Comparison of ENCODE assay signal across 18 cellular contexts in the genomic region with DNA sequence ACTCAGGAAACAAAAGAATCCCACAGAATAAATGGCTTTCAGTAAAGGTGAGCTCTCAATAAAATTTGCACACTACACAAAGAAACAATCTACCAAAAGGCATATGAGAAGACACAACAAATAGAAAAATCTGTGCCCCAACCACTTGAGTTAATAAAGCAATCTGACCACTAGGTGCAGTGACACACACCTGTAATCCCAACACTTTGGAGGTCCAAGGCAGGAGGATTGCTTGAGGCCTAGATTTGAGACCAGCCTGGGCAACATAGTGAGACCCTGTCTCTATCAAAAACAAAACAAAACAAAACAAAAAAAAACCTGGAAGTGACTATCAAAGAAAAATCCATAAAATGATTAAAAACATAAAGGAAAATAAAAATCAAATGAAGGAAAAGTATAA. TPM values are rescaled to one million over a fixed set of nuclear protein-coding genes. Genes with fewer than 3 reads are reported as not detected.
DNase-seq lines count a peak whose midpoint lies in the region; ATAC-seq, FAIRE-seq and TF ChIP-seq lines count a peak whose summit lies in the region.
"Had no signal": no experiment of that assay in that cellular context is flagged by ENCODE, and none has a peak within 500 bp of the region (broad histone marks: within the 10 kb centered on the region; RNA-seq: fewer than 3 reads in every experiment).

No MANE protein-coding gene starts in this region.

- no peak overlapping the region for H3K4me2 ChIP-seq in H9 (ENCODE audit: insufficient read depth, insufficient read length, low read length)
- H3K4me2 ChIP-seq: BLaER1 treated with 17β-estradiol and CSF1 and Interleukin-3, amounts not matched to agents 10 nM and 100 nM had no signal

- H3K9me3 Mint-ChIP-seq in H9: peaks cover 3 to 10% of the 10 kb centered on the region in 2 experiments
- H3K9me3 Mint-ChIP-seq: HFFc6 had no signal

- no peaks in the 10 kb centered on the region for H3K27me3 ChIP-seq in H9 (ENCODE audit: insufficient read depth, low read length)
- H3K27me3 ChIP-seq: BLaER1 treated with 17β-estradiol and CSF1 and Interleukin-3, amounts not matched to agents 10 nM and 100 nM had no signal

- no peak overlapping the region for H3K27ac Mint-ChIP-seq in H9
- H3K27ac Mint-ChIP-seq: CD4-positive, CD25-positive, alpha-beta regulatory T cell; HFFc6 had no signal

- H3K27me3 Mint-ChIP-seq in H9 (ENCODE audit: low read depth): no peaks in the 10 kb centered on the region

- no peaks in the 10 kb centered on the region for H4K20me1 ChIP-seq in H9 (ENCODE audit: control insufficient read depth, insufficient read depth, insufficient read length)
- H4K20me1 ChIP-seq: BLaER1 treated with 17β-estradiol and CSF1 and Interleukin-3, amounts not matched to agents 10 nM and 100 nM had no signal

- H3T11ph ChIP-seq in H9 (ENCODE audit: low read length): no peak overlapping the region

- H2BK12ac ChIP-seq in H9 (ENCODE audit: insufficient read length, low read depth, low read length): no peak overlapping the region

- H3K56ac ChIP-seq in H9 (ENCODE audit: insufficient read length, low read depth, low read length): no peak overlapping the region

- no peak overlapping the region for H2AK5ac ChIP-seq in H9 (ENCODE audit: insufficient read length, low read length)

- no peak overlapping the region for H3K18ac ChIP-seq in H9 (ENCODE audit: insufficient read length, low read depth, low read length)

- no peaks in the 10 kb centered on the region for H3K79me1 ChIP-seq in H9 (ENCODE audit: insufficient read depth, low read depth, low read length, poor library complexity, severe bottlenecking)

- no peak overlapping the region for H2BK20ac ChIP-seq in H9 (ENCODE audit: low read depth, low read length, poor library complexity, severe bottlenecking)

- H3K4me3 Mint-ChIP-seq in H9: no peak overlapping the region
- H3K4me3 Mint-ChIP-seq: CD4-positive, CD25-positive, alpha-beta regulatory T cell; HFFc6 had no signal

- H3K4me1 ChIP-seq in H9 (ENCODE audit: insufficient read depth, low read length): no peaks in the 10 kb centered on the region
- H3K4me1 ChIP-seq: BLaER1 treated with 17β-estradiol and CSF1 and Interleukin-3, amounts not matched to agents 10 nM and 100 nM had no signal

- no peak overlapping the region for H2BK15ac ChIP-seq in H9 (ENCODE audit: low read depth, low read length)

- no peak overlapping the region for H4K91ac ChIP-seq in H9 (ENCODE audit: insufficient read length, low read depth, low read length)

- DNase-seq in H9 (no peak), epidermal melanocyte (ENCODE audit: insufficient read length, low spot score) (no peak)
- no peak for DNase-seq in activated CD4-positive, alpha-beta T cell treated with anti-CD3 and anti-CD28 coated beads, Interleukin-2, amount 50 U/mL, for 1 hour
- DNase-seq: ACHN; Calu3; CD4-positive, CD25-positive, alpha-beta regulatory T cell; DND-41; GDM1; GM23248; H7; HFFc6 had no signal

- ATAC-seq in HG03159 (IDR thresholded peaks at IDR 0.05; ENCODE audit: unreplicated experiment): no peak
- no peak for ATAC-seq in GM21447 (IDR thresholded peaks at IDR 0.05; ENCODE audit: unreplicated experiment)

- H3K27ac ChIP-seq in H9 (ENCODE audit: insufficient read length, low read depth, low read length): no peak overlapping the region
- H3K27ac ChIP-seq in VCaP: no peak overlapping the region
- H3K27ac ChIP-seq: BLaER1 treated with 17β-estradiol and CSF1 and Interleukin-3, amounts not matched to agents 10 nM and 100 nM; GM23248; HL-60 had no signal

- H3K79me2 ChIP-seq in H9 (ENCODE audit: insufficient read depth, low read length): no peaks in the 10 kb centered on the region

- no peaks in the 10 kb centered on the region for H3K9me3 ChIP-seq in H9 (ENCODE audit: control insufficient read depth, low read depth, low read length)

- peaks cover 0 to 9% of the 10 kb centered on the region in 2 experiments; a peak in 1 of 4 replicates for H3K4me1 Mint-ChIP-seq in H9

- H3K23me2 ChIP-seq in H9 (ENCODE audit: insufficient read length, low read depth, low read length, poor library complexity, severe bottlenecking): no peaks in the 10 kb centered on the region

- no peak overlapping the region for H3K14ac ChIP-seq in H9 (ENCODE audit: insufficient read depth, low read length)

- H3K9ac ChIP-seq in H9 (ENCODE audit: extremely low read depth, insufficient read length, low read length): no peak overlapping the region
- H3K9ac ChIP-seq: BLaER1 treated with 17β-estradiol and CSF1 and Interleukin-3, amounts not matched to agents 10 nM and 100 nM; GM23248 had no signal

- no peak overlapping the region for H2BK5ac ChIP-seq in H9 (ENCODE audit: insufficient read length, low read length)

- H3K36me3 Mint-ChIP-seq in H9 (ENCODE audit: insufficient read depth in 1 of 3, low read depth in 3 of 3): peaks cover 3 to 12% (median 3%) of the 10 kb centered on the region in 3 experiments; a peak in 4 of 7 replicates
- H3K36me3 Mint-ChIP-seq: CD4-positive, CD25-positive, alpha-beta regulatory T cell had no signal

- TF ChIP-seq CTCF in GM12872 (IDR thresholded peaks at IDR 0.05; ENCODE audit: insufficient read depth, low read depth, low read length) (peak; percentile 22; the same call in 1 of the 3 replicates), H9 (conservative IDR thresholded peaks at IDR 0.05) (peak; percentile 23; the same call in 1 of the 3 replicates), VCaP (conservative IDR thresholded peaks at IDR 0.05) (peak; percentile 18; the same call in 1 of the 2 replicates)

- no peak overlapping the region for H4K8ac ChIP-seq in H9 (replicated peaks; ENCODE audit: insufficient read length, low read depth, low read length)

- no peak overlapping the region for H3K4ac ChIP-seq in H9 (ENCODE audit: low read depth, low read length)

- H2AFZ ChIP-seq in H9 (ENCODE audit: low read length): no peak overlapping the region
- H2AFZ ChIP-seq: GM23248 had no signal

- H4K5ac ChIP-seq in H9 (ENCODE audit: insufficient read length, low read depth, low read length): no peak overlapping the region

- FAIRE-seq in endometrium (lab: Jason Lieb, UNC): peak; percentile 68

- H2BK120ac ChIP-seq in H9 (ENCODE audit: low read depth, low read length, poor library complexity, severe bottlenecking): no peak overlapping the region

- H3K23ac ChIP-seq in H9 (ENCODE audit: insufficient read length, low read depth, low read length): no peak overlapping the region

RNA-seq across cellular contexts. Expression of a gene that starts 9.6 kb away (rescaled TPM):
- 4.0 and 4.5 TPM in 2 replicates for total RNA-seq in H9 (2021)
